Comparison of ENCODE assay signal across 22 cellular contexts in genomic region chr2:120476141-120476540, GRCh38.
A peak's percentile ranks its signal among the peaks of the same experiment; 100 is the strongest.
DNase-seq lines count a peak whose midpoint lies in the region; ATAC-seq and TF ChIP-seq lines count a peak whose summit lies in the region.
"Had no signal": no experiment of that assay in that cellular context is flagged by ENCODE, and none has a peak within 500 bp of the region (broad histone marks: within the 10 kb centered on the region; RNA-seq: fewer than 3 reads in every experiment).

No MANE protein-coding gene starts in this region.

- intact Hi-C loops in HCT116 (cut with micrococcal nuclease) (no loop called here), PC-3 (cut with micrococcal nuclease) (no loop called here)

- TF ChIP-seq RAD21 in HCT116 (IDR thresholded peaks at IDR 0.05; ENCODE audit: low read depth): no peak

- H4K20me1 ChIP-seq in HCT116 (ENCODE audit: insufficient read depth) (no peaks in the 10 kb centered on the region), PC-3 (ENCODE audit: low read length) (no peaks in the 10 kb centered on the region), osteoblast (ENCODE audit: insufficient read depth, low read length) (no peaks in the 10 kb centered on the region)
- H4K20me1 ChIP-seq: BLaER1 treated with 17β-estradiol and CSF1 and Interleukin-3, amounts not matched to agents 10 nM and 100 nM had no signal

- POLR2A ChIA-PET in HCT116 (lab: Charles Lee): no interaction called here
- POLR2A ChIA-PET in PC-3 (lab: Charles Lee; ENCODE audit: unreplicated experiment): no interaction called here

- RAD21 ChIA-PET in HCT116 (lab: Charles Lee; ENCODE audit: low non-redundant PET in 1 of 2, low total read pairs in 2 of 2, uncharacterized antibody in 2 of 2, unreplicated experiment in 2 of 2): no interaction called here

- H3K36me3 ChIP-seq in HCT116 (ENCODE audit: control insufficient read depth in 1 of 2, insufficient read depth in 2 of 2, low read length in 2 of 2) (no peaks in the 10 kb centered on the region), PC-3 (ENCODE audit: low read depth, low read length) (no peaks in the 10 kb centered on the region), osteoblast (ENCODE audit: insufficient read depth, low read length) (no peaks in the 10 kb centered on the region)
- H3K36me3 ChIP-seq: BLaER1 treated with 17β-estradiol and CSF1 and Interleukin-3, amounts not matched to agents 10 nM and 100 nM; esophagus muscularis mucosa had no signal

- TF ChIP-seq POLR2A in HCT116 (IDR thresholded peaks at IDR 0.05; ENCODE audit: borderline replicate concordance, extremely low read depth, insufficient read depth, insufficient read length): no peak

- H3K27me3 ChIP-seq in HCT116 (ENCODE audit: insufficient read depth, low read length): no peaks in the 10 kb centered on the region
- H3K27me3 ChIP-seq in PC-3 (ENCODE audit: low read length): no peaks in the 10 kb centered on the region
- no peaks in the 10 kb centered on the region for H3K27me3 ChIP-seq in osteoblast (ENCODE audit: insufficient read depth, low read length)
- H3K27me3 ChIP-seq: BLaER1 treated with 17β-estradiol and CSF1 and Interleukin-3, amounts not matched to agents 10 nM and 100 nM; esophagus muscularis mucosa had no signal

- no peaks in the 10 kb centered on the region for H3K79me2 ChIP-seq in HCT116 (ENCODE audit: insufficient read depth, low read length)
- H3K79me2 ChIP-seq in PC-3 (ENCODE audit: low read length): no peaks in the 10 kb centered on the region
- no peaks in the 10 kb centered on the region for H3K79me2 ChIP-seq in osteoblast (ENCODE audit: insufficient read depth, low read length)

- TF ChIP-seq CTCF in HCT116 (IDR thresholded peaks at IDR 0.05 in 2 of 3, conservative IDR thresholded peaks at IDR 0.05 in 1 of 3; ENCODE audit: borderline replicate concordance in 1 of 3, insufficient read depth in 1 of 3, low read depth in 2 of 3, low read length in 2 of 3) (no peak), PC-3 (conservative IDR thresholded peaks at IDR 0.05; ENCODE audit: low read depth, low read length) (no peak), osteoblast (IDR thresholded peaks at IDR 0.05; ENCODE audit: extremely low read depth, low read depth, low read length) (no peak)

- ATAC-seq in HCT116 (peak; percentile 40; the same call in 1 of the 2 replicates), PC-3 (0 out of 2 replicates have a peak, but pooled peaks have one; percentile 6)
- ATAC-seq: activated CD8-positive, alpha-beta T cell treated with anti-CD3 and anti-CD28 coated beads for 36 hours; activated naive CD8-positive, alpha-beta T cell treated with anti-CD3 and anti-CD28 coated beads, Interleukin-2, amount 50 U/mL, for 24 hours; GM12878 had no signal

- H3K9me3 ChIP-seq in HCT116 (ENCODE audit: control insufficient read depth in 1 of 2, insufficient read depth in 1 of 2, low read depth in 1 of 2, low read length in 2 of 2) (no peaks in the 10 kb centered on the region), PC-3 (ENCODE audit: low read length) (no peaks in the 10 kb centered on the region), osteoblast (ENCODE audit: low read depth, low read length) (peaks cover 5% of the 10 kb centered on the region)

- H3K4me3 ChIP-seq in HCT116 (replicated peaks in 1 of 2; ENCODE audit: low read depth in 1 of 2, low read length in 2 of 2): no peak overlapping the region
- no peak overlapping the region for H3K4me3 ChIP-seq in PC-3 (ENCODE audit: low read length)
- no peak overlapping the region for H3K4me3 ChIP-seq in osteoblast (ENCODE audit: insufficient read depth, low read length)
- H3K4me3 ChIP-seq: BLaER1 treated with 17β-estradiol and CSF1 and Interleukin-3, amounts not matched to agents 10 nM and 100 nM; esophagus muscularis mucosa; GM12878 had no signal

- BruUV-seq in HCT116 (replicated peaks; lab: Mats Ljungman, UMichigan): no TSS peak
- no TSS peak for BruUV-seq in PC-3 (replicated peaks; lab: Mats Ljungman, UMichigan)

- H3K27ac ChIP-seq in HCT116 (ENCODE audit: low read depth, low read length): no peak overlapping the region
- H3K27ac ChIP-seq in PC-3 (ENCODE audit: low read length): peak overlapping the region; percentile 33
- peak overlapping the region; percentile 96 for H3K27ac ChIP-seq in epithelial cell of prostate
- H3K27ac ChIP-seq in osteoblast (ENCODE audit: low read depth, low read length): no peak overlapping the region
- H3K27ac ChIP-seq: BLaER1 treated with 17β-estradiol and CSF1 and Interleukin-3, amounts not matched to agents 10 nM and 100 nM; esophagus muscularis mucosa; HL-60 had no signal

- DNase-seq in HCT116 (ENCODE audit: low read depth, low spot score): no peak
- DNase-seq in PC-3: peak; percentile 81
- DNase-seq in epithelial cell of prostate (ENCODE audit: low read depth, low spot score): no peak
- DNase-seq in osteoblast (ENCODE audit: insufficient read length, low spot score, missing footprints): peak; percentile 84
- DNase-seq in T1000 (lab: John Stamatoyannopoulos, UW): no peak
- DNase-seq in NCI-H2107 treated with DMSO at 0.1 percent for 48 hours (lab: John Stamatoyannopoulos, UW; ENCODE audit: unreplicated experiment): no peak
- no peak for DNase-seq in NCI-H345 (lab: John Stamatoyannopoulos, UW)
- DNase-seq: activated CD4-positive, alpha-beta T cell treated with anti-CD3 and anti-CD28 coated beads for 1 hour; activated CD8-positive, alpha-beta T cell treated with anti-CD3 and anti-CD28 coated beads for 36 hours; activated gamma-delta T cell treated with Interleukin-2 at 50 U/mL for 16 hours; activated naive CD8-positive, alpha-beta T cell treated with anti-CD3 and anti-CD28 coated beads, Interleukin-2, amount 50 U/mL, for 24 hours; effector memory CD4-positive, alpha-beta T cell; IMR-90; mesendoderm; NCI-H1105 treated with DMSO at 0.1 percent for 48 hours; NCI-H2081 treated with DMSO at 0.1 percent for 48 hours; nucleus accumbens; T-helper 1 cell had no signal

- H3F3A ChIP-seq in PC-3 (ENCODE audit: low read length, unreplicated experiment): peaks cover 11% of the 10 kb centered on the region

- H3K4me1 ChIP-seq in HCT116 (ENCODE audit: control insufficient read depth in 1 of 2, insufficient read depth in 2 of 2, low read length in 2 of 2): peaks cover 0 to 6% of the 10 kb centered on the region in 2 experiments; a peak in 1 of 4 replicates
- H3K4me1 ChIP-seq in PC-3 (ENCODE audit: insufficient read depth, low read length): peaks cover 47% of the 10 kb centered on the region
- H3K4me1 ChIP-seq in osteoblast (ENCODE audit: insufficient read depth, low read length): peaks cover 16% of the 10 kb centered on the region

- H3K9ac ChIP-seq in HCT116 (ENCODE audit: low read length) (no peak overlapping the region), PC-3 (ENCODE audit: low read length) (no peak overlapping the region)
- H3K9ac ChIP-seq: BLaER1 treated with 17β-estradiol and CSF1 and Interleukin-3, amounts not matched to agents 10 nM and 100 nM had no signal

- no peaks in the 10 kb centered on the region for H3K9me2 ChIP-seq in HCT116 (ENCODE audit: insufficient read depth)
- H3K9me2 ChIP-seq in PC-3 (replicated peaks; ENCODE audit: low read length): no peaks in the 10 kb centered on the region

- H3K4me2 ChIP-seq in HCT116 (ENCODE audit: low read length): no peak overlapping the region
- H3K4me2 ChIP-seq in PC-3 (ENCODE audit: low read length): peak overlapping the region; percentile 32
- no peak overlapping the region for H3K4me2 ChIP-seq in osteoblast (ENCODE audit: insufficient read depth, low read length)
- H3K4me2 ChIP-seq: BLaER1 treated with 17β-estradiol and CSF1 and Interleukin-3, amounts not matched to agents 10 nM and 100 nM had no signal

- CTCF ChIA-PET in HCT116 (lab: Charles Lee): no interaction called here
- CTCF ChIA-PET in PC-3 (lab: Charles Lee): interaction anchor here (0.6 kb wide), 1 partner anchor 616 kb away, joined by 3 read pairs; no protein-coding TSS in a partner anchor

- H2AFZ ChIP-seq in HCT116 (ENCODE audit: low read depth, low read length, poor library complexity, severe bottlenecking): no peak overlapping the region
- H2AFZ ChIP-seq in PC-3 (ENCODE audit: low read length): no peak overlapping the region
- H2AFZ ChIP-seq in osteoblast (ENCODE audit: low read length): no peak overlapping the region

TF ChIP-seq in HCT116, 20 proteins besides CTCF, POLR2A, EP300 and RAD21:
- TF ChIP-seq TCF7L2 (IDR thresholded peaks at IDR 0.05; ENCODE audit: borderline replicate concordance, extremely low read depth, insufficient read depth, insufficient read length): no peak
- no peak for TF ChIP-seq YY1 (IDR thresholded peaks at IDR 0.05; ENCODE audit: extremely low read depth, insufficient replicate concordance, low read depth, low read length)
- TF ChIP-seq SP1 (IDR thresholded peaks at IDR 0.05; ENCODE audit: low read depth): no peak
- TF ChIP-seq EZH2 (IDR thresholded peaks at IDR 0.05): no peak
- TF ChIP-seq SRF (IDR thresholded peaks at IDR 0.05; ENCODE audit: low read depth): no peak
- TF ChIP-seq ZNF274 (IDR thresholded peaks at IDR 0.05; ENCODE audit: low read depth, low read length): no peak
- TF ChIP-seq POLR2AphosphoS5 (IDR thresholded peaks at IDR 0.05; ENCODE audit: low read depth, low read length): no peak
- TF ChIP-seq ZFX (IDR thresholded peaks at IDR 0.05): no peak
TF ChIP-seq in HCT116: peak in this region for 0.

Comparison
In these comparisons a context has a peak if more than half of its experiments do, and no peak if none do; other contexts are left out.
1. DNase-seq: peak in PC-3 (single experiment) and osteoblast (single experiment); none in HCT116 (single experiment), epithelial cell of prostate (single experiment), T1000 (single experiment), NCI-H2107 treated with DMSO at 0.1 percent for 48 hours (single experiment) and NCI-H345 (single experiment).
2. H3K27ac ChIP-seq: peak in PC-3 (single experiment) and epithelial cell of prostate (single experiment); none in HCT116 (single experiment) and osteoblast (single experiment).